8 cellular contexts compared by ENCODE assay signal in the genomic region with DNA sequence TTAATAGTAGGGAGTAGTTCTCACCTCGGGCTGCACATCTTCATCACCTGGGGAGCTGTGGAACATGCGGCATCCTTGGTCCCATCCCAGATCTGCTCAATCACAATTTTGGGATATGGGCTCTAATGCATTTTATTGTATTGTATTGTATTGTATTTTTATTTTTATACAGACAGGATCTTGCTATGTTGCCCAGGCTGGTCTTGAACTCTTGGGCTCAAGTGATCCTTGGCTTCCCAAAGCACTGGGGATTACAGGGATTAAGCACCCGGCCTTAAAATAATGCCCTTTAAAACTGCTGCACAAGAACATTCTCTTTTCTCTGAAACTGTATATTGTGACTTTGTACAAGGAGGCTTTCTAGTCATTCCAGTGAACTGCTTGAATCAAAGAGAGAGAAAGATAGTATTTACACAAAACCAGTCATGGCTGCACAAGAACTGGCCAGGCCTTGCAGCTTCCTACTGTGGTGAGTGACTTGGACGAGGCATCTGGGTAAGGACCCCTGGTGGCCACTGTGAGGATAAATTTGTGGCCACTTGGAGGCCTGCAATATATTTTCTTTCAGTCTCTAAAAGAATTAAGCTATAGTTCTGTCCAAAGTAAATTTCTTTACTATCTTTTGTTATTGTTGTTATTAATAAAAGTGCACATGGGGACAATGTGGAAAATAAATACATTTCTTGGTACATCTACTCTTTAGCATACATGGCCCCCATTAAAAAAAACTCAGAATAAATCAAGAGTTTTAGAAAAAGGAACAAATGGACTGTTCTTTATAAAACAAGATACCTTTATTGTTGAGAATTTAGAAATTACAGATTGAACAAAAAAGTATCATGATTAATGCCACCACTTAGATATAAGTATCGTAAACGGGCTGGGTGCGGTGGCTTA. TPM values are rescaled to one million over a fixed set of nuclear protein-coding genes. Genes with fewer than 3 reads are reported as not detected.
DNase-seq lines count a peak whose midpoint lies in the region; ATAC-seq, FAIRE-seq and TF ChIP-seq lines count a peak whose summit lies in the region.

No MANE protein-coding gene starts in this region.

- WGBS in tibial nerve, 2 donors = 72 to 76% methylated on average over 7 of the region's 7 CpGs

- peaks cover 0 to 10% (median 0%) of the 10 kb centered on the region in 3 donors for H3K36me3 ChIP-seq in tibial nerve

- TF ChIP-seq EP300 in tibial nerve (IDR thresholded peaks at IDR 0.05) = no peak

- H3K9me3 ChIP-seq in tibial nerve = no peaks in the 10 kb centered on the region

- peaks cover 0 to 7% (median 2%) of the 10 kb centered on the region in 4 donors for H3K4me1 ChIP-seq in tibial nerve

- TF ChIP-seq POLR2A in tibial nerve (IDR thresholded peaks at IDR 0.05) = no peak

- DNase-seq in AML-193 (lab: John Stamatoyannopoulos, UW) (peak; percentile 69 to 75), GM19239 (ENCODE audit: insufficient read length, low spot score) (peak; percentile 69), KBM-7 (peak; percentile 74), RPMI7951 (ENCODE audit: low read depth) (peak; percentile 72), fibroblast of villous mesenchyme (ENCODE audit: low read depth) (peak; percentile 84), omental fat pad (ENCODE audit: low spot score) (no peak), tibial nerve (ENCODE audit: low spot score in 2 of 2) (peak; percentile 28 to 40)
- DNase-seq in activated T-helper 1 cell treated with anti-CD3 and anti-CD28 coated beads, Interleukin-2, amount 50 U/mL, for 16 hours (ENCODE audit: low read depth in 1 of 2, low spot score in 1 of 2) = peak; percentile 16 to 17

- no peak overlapping the region for H3K27ac ChIP-seq in tibial nerve

- no peak for ATAC-seq in omental fat pad (ENCODE audit: low FRiP score)

- TF ChIP-seq CTCF in fibroblast of villous mesenchyme (IDR thresholded peaks at IDR 0.05; ENCODE audit: insufficient read depth, low read depth, low read length) (peak; percentile 83), omental fat pad (IDR thresholded peaks at IDR 0.05) (peak in 2 of 3 donors; percentile 11 to 69), tibial nerve (IDR thresholded peaks at IDR 0.05) (peak; percentile 59 to 73 (median 62))

- peak; percentile 84 for FAIRE-seq in GM19239 (lab: Jason Lieb, UNC)

- H3K4me3 ChIP-seq in fibroblast of villous mesenchyme (ENCODE audit: low read depth, low read length) (no peak overlapping the region), tibial nerve (no peak overlapping the region)

- in situ Hi-C loops in KBM-7 (cut with MboI; ENCODE audit: low pct_unique_long_range_greater_than_20kb, low sequenced_read_pairs) = no loop called here

- no peaks in the 10 kb centered on the region for H3K27me3 ChIP-seq in tibial nerve

RNA-seq across cellular contexts. Expression of a gene that starts 48.0 kb away (rescaled TPM):
- 18.1 and 20.3 TPM in 2 replicates for total RNA-seq in RPMI7951 (2014; rRNA removed; shearing (Covaris generic))
- total RNA-seq in fibroblast of villous mesenchyme (22.9 and 28.5 TPM in 2 replicates), omental fat pad (10 to 100 TPM; 10.9 to 27.3 (median 19.2) TPM), tibial nerve (10 to 100 TPM; 19.3 to 33.9 (median 26.8) TPM)
